In genomic region chr6:146598785-146599405, GRCh38 we compare ENCODE assay signal across 7 cellular contexts. TPM values are rescaled to one million over a fixed set of nuclear protein-coding genes. Genes with fewer than 3 reads are reported as not detected.
DNase-seq lines count a peak whose midpoint lies in the region; ATAC-seq and TF ChIP-seq lines count a peak whose summit lies in the region.

Gene ADGB, plus strand, starts transcription at chr6:146598972. Its CDS starts 69 bp downstream, at chr6:146599041.

- H3K4me3 Mint-ChIP-seq in progenitor cell of endocrine pancreas (ENCODE audit: low read depth), result peak within 1 kb of the TSS; percentile 68

- H3K9me3 Mint-ChIP-seq in progenitor cell of endocrine pancreas (ENCODE audit: low read depth), result no peaks in the 10 kb centered on the region

- no peak within 1 kb of the TSS for H3K27ac Mint-ChIP-seq in progenitor cell of endocrine pancreas

- no peak for TF ChIP-seq CTCF in astrocyte of the spinal cord (IDR thresholded peaks at IDR 0.05; ENCODE audit: low read depth, low read length)
- no peak for TF ChIP-seq CTCF in progenitor cell of endocrine pancreas (IDR thresholded peaks at IDR 0.05; ENCODE audit: unreplicated experiment)

- DNase-seq in NCI-H1930 (lab: John Stamatoyannopoulos, UW), result peak; percentile 2 to 22
- DNase-seq in astrocyte of the spinal cord (ENCODE audit: low read depth, low spot score), result peak; percentile 71
- DNase-seq in hypothalamus (lab: John Stamatoyannopoulos, UW), result peak in 37 of 51 donors; percentile 3 to 64 (median 27)
- DNase-seq in progenitor cell of endocrine pancreas (ENCODE audit: low spot score, unreplicated experiment), result peak; percentile 61

- peaks cover 6% of the 10 kb centered on the region for H3K4me1 Mint-ChIP-seq in progenitor cell of endocrine pancreas (ENCODE audit: low read depth)

- no peaks in the 10 kb centered on the region for H3K27me3 Mint-ChIP-seq in progenitor cell of endocrine pancreas

- H3K36me3 Mint-ChIP-seq in progenitor cell of endocrine pancreas (ENCODE audit: insufficient read depth), result no peaks in the 10 kb centered on the region

- peak within 1 kb of the TSS; percentile 45 for H3K4me3 ChIP-seq in astrocyte of the spinal cord (ENCODE audit: low read depth, low read length)

- in situ Hi-C loops in astrocyte of the spinal cord (cut with HindIII; ENCODE audit: low sequenced_read_pairs), result no loop called here

- peak; percentile 54 for ATAC-seq in GM19438 (IDR thresholded peaks at IDR 0.05; ENCODE audit: low read depth, unreplicated experiment)
- no peak for ATAC-seq in HG03175 (IDR thresholded peaks at IDR 0.05; ENCODE audit: unreplicated experiment)
- ATAC-seq in GM18517 (IDR thresholded peaks at IDR 0.05; ENCODE audit: unreplicated experiment), result no peak

RNA-seq across cellular contexts. Expression of gene ADGB, which starts in this region (rescaled TPM):
- total RNA-seq in progenitor cell of endocrine pancreas, result 0.04 TPM in 1 of 2 replicates, not detected in the other

Comparison
In these comparisons a context has a peak if more than half of its experiments do, and no peak if none do; other contexts are left out.
1. Peak in DNase-seq in progenitor cell of endocrine pancreas; RNA of the gene not detected or under 1 TPM.
2. DNase-seq: peak in every context shown above with its lines; median percentile 71 in astrocyte of the spinal cord; 61 in progenitor cell of endocrine pancreas; 27 in hypothalamus; 12 in NCI-H1930.